ENCODE assay signal across 7 cellular contexts in the genomic region with DNA sequence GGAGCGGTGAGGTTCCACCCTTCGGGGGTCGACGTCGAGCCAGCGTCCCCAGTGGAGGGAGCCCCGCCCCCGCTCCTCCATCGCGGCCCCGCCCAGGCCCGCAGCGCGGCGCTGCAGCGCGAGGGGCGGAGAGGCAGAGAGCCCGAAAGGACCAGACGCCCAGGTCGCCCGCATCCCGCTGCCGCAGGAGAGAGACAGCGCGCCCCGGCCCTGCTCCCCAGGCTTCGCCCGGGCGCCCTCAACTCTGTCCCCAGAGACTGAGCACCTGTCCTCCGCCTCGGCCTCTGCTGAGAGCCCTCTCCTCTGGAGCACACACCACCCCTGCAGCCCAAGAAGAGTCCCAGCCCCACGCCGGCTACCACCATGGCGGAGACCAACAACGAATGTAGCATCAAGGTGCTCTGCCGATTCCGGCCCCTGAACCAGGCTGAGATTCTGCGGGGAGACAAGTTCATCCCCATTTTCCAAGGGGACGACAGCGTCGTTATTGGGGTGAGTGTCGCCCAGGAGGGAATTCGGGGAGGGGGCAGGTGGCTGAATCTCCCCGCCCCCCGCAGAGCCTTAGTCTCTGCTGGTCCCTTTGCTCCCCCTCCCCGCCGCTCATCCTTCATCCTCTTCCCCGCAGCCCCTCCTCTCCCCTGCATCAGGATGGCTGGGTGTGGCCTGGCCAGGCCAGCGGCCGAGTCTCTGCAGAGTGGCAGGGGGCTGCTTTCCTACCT. TPM values are rescaled to one million over a fixed set of nuclear protein-coding genes. Genes with fewer than 3 reads are reported as not detected.
DNase-seq lines count a peak whose midpoint lies in the region; ATAC-seq and TF ChIP-seq lines count a peak whose summit lies in the region.

Gene KIF5A, plus strand, starts transcription at position 136 of the 719 bp plus-strand sequence. Its CDS starts 228 bp downstream, at position 364.

- H3K27me3 ChIP-seq in ovary (no peaks in the 10 kb centered on the region), tibial nerve (peaks cover 2 to 28% of the 10 kb centered on the region in 2 donors)

- no peak for TF ChIP-seq POLR2A in ovary (IDR thresholded peaks at IDR 0.05)
- TF ChIP-seq POLR2A in tibial nerve (IDR thresholded peaks at IDR 0.05): peak in 1 of 2 donors; percentile 20

- peaks cover 7% of the 10 kb centered on the region for H3K27me3 Mint-ChIP-seq in activated T-cell treated with anti-CD3 and anti-CD28 coated beads, Interleukin-2, amount 50 U/mL, for 24 hours

- no peak for TF ChIP-seq EP300 in ovary (IDR thresholded peaks at IDR 0.05)
- peak in 1 of 2 donors; percentile 24 for TF ChIP-seq EP300 in tibial nerve (IDR thresholded peaks at IDR 0.05)

- intact Hi-C loops in ovary (cut with DNase I): no loop called here

- H3K4me1 ChIP-seq in ovary (ENCODE audit: insufficient read depth): peaks cover 6% of the 10 kb centered on the region
- H3K4me1 ChIP-seq in tibial nerve: peaks cover 3 to 31% (median 20%) of the 10 kb centered on the region in 4 donors

- H3K4me1 Mint-ChIP-seq in activated T-cell treated with anti-CD3 and anti-CD28 coated beads, Interleukin-2, amount 50 U/mL, for 24 hours (ENCODE audit: low read depth): peaks cover 34% of the 10 kb centered on the region

- WGBS in ovary, 3 donors: 2 to 5% (median 3%) methylated on average over 47 to 51 of the region's 51 CpGs
- 5 to 8% methylated on average over 16 to 49 of the region's 51 CpGs for WGBS in tibial nerve, 2 donors

- H3K4me3 ChIP-seq in fibroblast of villous mesenchyme (ENCODE audit: low read depth, low read length) (peak within 1 kb of the TSS; percentile 54), ovary (peak within 1 kb of the TSS; percentile 45), tibial nerve (peak within 1 kb of the TSS; percentile 28 to 51 (median 46))

- DNase-seq in GM13976 (ENCODE audit: low spot score) (peak; percentile 85), NCI-H2227 treated with DMSO at 0.1 percent for 48 hours (lab: John Stamatoyannopoulos, UW) (peak; percentile 8), fibroblast of villous mesenchyme (ENCODE audit: low read depth) (no peak), ovary (peak in 1 of 5 donors; percentile 32), tibial nerve (ENCODE audit: low spot score in 2 of 2) (no peak)
- DNase-seq in activated T-cell treated with anti-CD3 and anti-CD28 coated beads, Interleukin-2, amount 50 U/mL, for 24 hours: peak; percentile 80

- TF ChIP-seq CTCF in GM13976 (IDR thresholded peaks at IDR 0.05; ENCODE audit: borderline replicate concordance, control extremely low read depth, extremely low read depth, insufficient read depth, missing control alignments): no peak
- TF ChIP-seq CTCF in fibroblast of villous mesenchyme (IDR thresholded peaks at IDR 0.05; ENCODE audit: insufficient read depth, low read depth, low read length): no peak
- TF ChIP-seq CTCF in ovary (IDR thresholded peaks at IDR 0.05): no peak
- TF ChIP-seq CTCF in tibial nerve (IDR thresholded peaks at IDR 0.05): no peak

- H3K27ac Mint-ChIP-seq in activated T-cell treated with anti-CD3 and anti-CD28 coated beads, Interleukin-2, amount 50 U/mL, for 24 hours: peak within 1 kb of the TSS; percentile 46

- no peaks in the 10 kb centered on the region for H3K9me3 ChIP-seq in ovary
- H3K9me3 ChIP-seq in tibial nerve: no peaks in the 10 kb centered on the region

- no peaks in the 10 kb centered on the region for H3K9me3 Mint-ChIP-seq in activated T-cell treated with anti-CD3 and anti-CD28 coated beads, Interleukin-2, amount 50 U/mL, for 24 hours

- H3K36me3 ChIP-seq in ovary (no peaks in the 10 kb centered on the region), tibial nerve (no peaks in the 10 kb centered on the region)

- in situ Hi-C loops in GM13976 (cut with MboI; ENCODE audit: low sequenced_read_pairs, unreplicated experiment): no loop called here

- H3K27ac ChIP-seq in ovary (no peak within 1 kb of the TSS), tibial nerve (peak within 1 kb of the TSS; percentile 4 to 51 (median 46))

- H3K4me3 Mint-ChIP-seq in activated T-cell treated with anti-CD3 and anti-CD28 coated beads, Interleukin-2, amount 50 U/mL, for 24 hours: peak within 1 kb of the TSS; percentile 82

- no peak for ATAC-seq in HG02759 (IDR thresholded peaks at IDR 0.05; ENCODE audit: unreplicated experiment)

- H3K36me3 Mint-ChIP-seq in activated T-cell treated with anti-CD3 and anti-CD28 coated beads, Interleukin-2, amount 50 U/mL, for 24 hours (ENCODE audit: low read depth): peaks cover 18% of the 10 kb centered on the region

RNA-seq across cellular contexts. Expression of gene KIF5A, which starts in this region (rescaled TPM):
- 0.86 and 1.3 TPM in 2 replicates for total RNA-seq in fibroblast of villous mesenchyme
- under 1 TPM in 6 of 7 donors, not detected in 1; 0.08 to 0.48 (median 0.30) TPM for total RNA-seq in ovary
- under 1 TPM; 0.15 to 0.48 TPM for polyA plus RNA-seq in ovary
- 1 to 10 TPM; 1.9 to 4.8 (median 2.9) TPM for total RNA-seq in tibial nerve

Comparison
In these comparisons a context has a peak if more than half of its experiments do, and no peak if none do; other contexts are left out.
1. DNase-seq: peak in GM13976 (single experiment), NCI-H2227 treated with DMSO at 0.1 percent for 48 hours (single experiment) and activated T-cell treated with anti-CD3 and anti-CD28 coated beads, Interleukin-2, amount 50 U/mL, for 24 hours (single experiment); none in fibroblast of villous mesenchyme (single experiment) and tibial nerve (0 of 2).
2. H3K27ac ChIP-seq: peak in tibial nerve (4 of 4); none in ovary (0 of 2).
3. Peak in every context shown above with its lines, with median percentiles within 50 percentile points of each other: H3K4me3 ChIP-seq.